ENCODE assay signal across 2 cellular contexts in the genomic region with DNA sequence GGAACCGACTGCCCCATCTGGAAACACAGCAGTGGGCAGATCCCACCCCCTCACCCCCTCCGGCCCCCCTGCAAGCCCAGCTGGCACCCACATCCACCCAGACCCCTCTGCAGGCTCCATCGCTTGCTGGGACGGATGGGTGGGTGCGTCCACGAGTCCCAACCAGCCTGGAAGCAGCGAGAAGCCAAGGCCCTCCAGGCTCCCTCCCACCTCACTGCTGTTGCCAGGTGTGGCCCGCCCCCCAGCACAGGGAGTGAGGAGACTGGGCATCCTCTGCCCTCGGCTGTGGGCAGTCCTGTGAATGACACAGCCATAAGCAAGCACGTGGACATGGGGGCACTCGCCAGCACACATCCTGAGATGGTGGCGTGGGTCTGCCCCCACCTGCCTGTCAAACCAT.
TF ChIP-seq lines count a peak whose summit lies in the region.

No MANE protein-coding gene starts in this region.

TF ChIP-seq in H1, 55 proteins besides CTCF, POLR2A, EP300 and RAD21:
- TF ChIP-seq BCL11A (IDR thresholded peaks at IDR 0.05; ENCODE audit: low read depth in 2 of 2, low read length in 2 of 2) (no peak), GTF2F1 (IDR thresholded peaks at IDR 0.05; ENCODE audit: borderline replicate concordance, low read depth, low read length) (no peak), SP4 (IDR thresholded peaks at IDR 0.05; ENCODE audit: low read length) (no peak), TAF1 (IDR thresholded peaks at IDR 0.05; ENCODE audit: low read depth, low read length) (no peak), KDM4A (IDR thresholded peaks at IDR 0.05; ENCODE audit: low read depth, low read length, severe bottlenecking) (no peak), EZH2 (IDR thresholded peaks at IDR 0.05; ENCODE audit: low read depth, low read length, severe bottlenecking) (no peak), SRF (IDR thresholded peaks at IDR 0.05; ENCODE audit: low read depth, low read length) (no peak), CHD2 (IDR thresholded peaks at IDR 0.05; ENCODE audit: low read length) (no peak), NRF1 (IDR thresholded peaks at IDR 0.05; ENCODE audit: low read depth, low read length) (no peak), SIRT6 (IDR thresholded peaks at IDR 0.05; ENCODE audit: low read length) (no peak), CBX8 (IDR thresholded peaks at IDR 0.05; ENCODE audit: borderline replicate concordance, low read depth, low read length) (no peak), RXRA (IDR thresholded peaks at IDR 0.05; ENCODE audit: insufficient read depth, low read depth, low read length) (no peak), MAFK (IDR thresholded peaks at IDR 0.05; ENCODE audit: low read depth, low read length) (no peak), YY1 (IDR thresholded peaks at IDR 0.05; ENCODE audit: low read depth, low read length) (no peak), PHF8 (conservative IDR thresholded peaks at IDR 0.05; ENCODE audit: low read depth, low read length) (no peak)
- TF ChIP-seq, protein P1, sequence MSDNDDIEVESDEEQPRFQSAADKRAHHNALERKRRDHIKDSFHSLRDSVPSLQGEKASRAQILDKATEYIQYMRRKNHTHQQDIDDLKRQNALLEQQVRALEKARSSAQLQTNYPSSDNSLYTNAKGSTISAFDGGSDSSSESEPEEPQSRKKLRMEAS (IDR thresholded peaks at IDR 0.05) = no peak
- TF ChIP-seq, protein P2, sequence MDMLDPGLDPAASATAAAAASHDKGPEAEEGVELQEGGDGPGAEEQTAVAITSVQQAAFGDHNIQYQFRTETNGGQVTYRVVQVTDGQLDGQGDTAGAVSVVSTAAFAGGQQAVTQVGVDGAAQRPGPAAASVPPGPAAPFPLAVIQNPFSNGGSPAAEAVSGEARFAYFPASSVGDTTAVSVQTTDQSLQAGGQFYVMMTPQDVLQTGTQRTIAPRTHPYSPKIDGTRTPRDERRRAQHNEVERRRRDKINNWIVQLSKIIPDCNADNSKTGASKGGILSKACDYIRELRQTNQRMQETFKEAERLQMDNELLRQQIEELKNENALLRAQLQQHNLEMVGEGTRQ (IDR thresholded peaks at IDR 0.05; ENCODE audit: low read length) = no peak

TF ChIP-seq in HepG2, 621 proteins besides CTCF, POLR2A, EP300 and RAD21:
- TF ChIP-seq AGO2 (optimal IDR thresholded peaks at IDR 0.05; ENCODE audit: low read depth, low read length) = peak; percentile 45
- TF ChIP-seq IKZF1 (IDR thresholded peaks at IDR 0.05) = no peak
